Comparison of ENCODE assay signal across 36 cellular contexts in the genomic region with DNA sequence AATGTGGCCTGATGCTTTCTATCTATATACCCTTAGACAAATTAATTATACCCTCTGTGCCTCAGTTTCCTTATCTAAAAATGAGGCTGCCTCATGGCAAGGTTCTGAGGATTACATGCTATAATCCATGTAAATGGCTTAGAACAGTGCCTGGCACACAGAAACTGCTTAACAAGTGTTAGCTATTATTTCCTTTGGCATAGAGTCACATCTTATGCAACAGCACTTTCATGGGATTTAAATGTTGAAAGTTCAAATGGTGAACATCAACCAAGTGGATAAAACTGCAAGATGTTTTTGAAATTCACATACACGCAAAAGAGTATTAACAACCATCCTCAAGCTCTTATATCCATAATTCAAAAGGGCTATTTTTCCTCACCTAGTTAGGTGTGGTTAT.
DNase-seq lines count a peak whose midpoint lies in the region; ATAC-seq, FAIRE-seq and TF ChIP-seq lines count a peak whose summit lies in the region.
"Had no signal": no experiment of that assay in that cellular context is flagged by ENCODE, and none has a peak within 500 bp of the region (broad histone marks: within the 10 kb centered on the region; RNA-seq: fewer than 3 reads in every experiment).

No MANE protein-coding gene starts in this region.

- WGBS in liver, result 44% methylated on average over 1 of the region's 1 CpG
- WGBS in HepG2 (ENCODE audit: low lambda C conversion rate), result 73% methylated on average over 1 of the region's 1 CpG
- 8% methylated on average over 1 of the region's 1 CpG for WGBS in right lobe of liver (ENCODE audit: insufficient coverage, low coverage, low lambda C conversion rate, missing lambda C conversion rate)
- WGBS in endodermal cell (ENCODE audit: insufficient coverage in 1 of 2, insufficient read length in 1 of 2), 2 experiments, result 100% methylated on average over 1 of the region's 1 CpG; no CpG with 5 or more reads in 1 of the 2 experiments
- 80 to 83% methylated on average over 1 of the region's 1 CpG for whole genome bisulfite sequencing in transverse colon (ENCODE audit: low coverage in 1 of 2), 2 donors

- no peak overlapping the region for H3K4me2 ChIP-seq in HepG2 (ENCODE audit: low read depth, low read length)
- H3K4me2 ChIP-seq: BLaER1 treated with 17β-estradiol and CSF1 and Interleukin-3, amounts not matched to agents 10 nM and 100 nM; PC-9 had no signal

- H3K9me3 ChIP-seq in liver (ENCODE audit: control insufficient read depth in 4 of 4, low read length in 3 of 4), result peaks cover 0 to 1% (median 0%) of the 10 kb centered on the region in 4 donors
- peaks cover 6% of the 10 kb centered on the region; the same call in 1 of the 2 replicates for H3K9me3 ChIP-seq in HepG2 (ENCODE audit: low read length)
- H3K9me3 ChIP-seq in right lobe of liver, result no peaks in the 10 kb centered on the region
- H3K9me3 ChIP-seq in endodermal cell (ENCODE audit: control insufficient read depth, low read length), result peaks cover 6% of the 10 kb centered on the region
- no peaks in the 10 kb centered on the region for H3K9me3 ChIP-seq in transverse colon
- H3K9me3 ChIP-seq: MG63 had no signal

- no peak overlapping the region for H3K9ac ChIP-seq in liver (ENCODE audit: low read depth in 1 of 2, low read length in 2 of 2)
- no peak overlapping the region for H3K9ac ChIP-seq in HepG2 (ENCODE audit: insufficient read depth, low read depth, low read length)
- no peak overlapping the region for H3K9ac ChIP-seq in endodermal cell (ENCODE audit: extremely low read depth, low read length, poor library complexity, severe bottlenecking)
- H3K9ac ChIP-seq: BLaER1 treated with 17β-estradiol and CSF1 and Interleukin-3, amounts not matched to agents 10 nM and 100 nM had no signal

- POLR2A ChIA-PET in HepG2 (lab: Yijun Ruan, JAX), result no interaction called here
- POLR2A ChIA-PET in naive thymus-derived CD8-positive, alpha-beta T cell (lab: Charles Lee), result no interaction called here

- no peaks in the 10 kb centered on the region for H4K20me1 ChIP-seq in HepG2 (ENCODE audit: insufficient read depth, low read length)
- H4K20me1 ChIP-seq: BLaER1 treated with 17β-estradiol and CSF1 and Interleukin-3, amounts not matched to agents 10 nM and 100 nM had no signal

- H3K27ac Mint-ChIP-seq in naive thymus-derived CD8-positive, alpha-beta T cell, result no peak overlapping the region
- H3K27ac Mint-ChIP-seq in endodermal cell, result no peak overlapping the region
- H3K27ac Mint-ChIP-seq: activated T-helper 1 cell treated with anti-CD3 and anti-CD28 coated beads, Interleukin-12 subunit alpha, Interleukin-12 subunit beta, Interleukin-2, Interleukin-4 antibody, amounts not matched to agents 30 ng/mL and 10 ng/mL and 1 ng/mL, durations not matched to agents 14 hours and 24 hours and 36 hours; WTC11 had no signal

- intact Hi-C loops in HepG2 (cut with micrococcal nuclease; ENCODE audit: unreplicated experiment), result no loop called here
- intact Hi-C loops in right lobe of liver (cut with DNase I), result no loop called here
- intact Hi-C loops in transverse colon (cut with DNase I; ENCODE audit: low total_unique reads), result no loop called here

- H3K4me3 ChIP-seq in liver (ENCODE audit: low read depth in 1 of 3, low read length in 3 of 3) (no peak overlapping the region), HepG2 (replicated peaks in 1 of 3; ENCODE audit: insufficient read depth in 1 of 3, low read depth in 2 of 3, low read length in 3 of 3) (no peak overlapping the region), fibroblast of pulmonary artery (replicated peaks; ENCODE audit: low read depth, low read length) (no peak overlapping the region), right lobe of liver (no peak overlapping the region), endodermal cell (ENCODE audit: low read length) (no peak overlapping the region), transverse colon (no peak overlapping the region)
- H3K4me3 ChIP-seq: BLaER1 treated with 17β-estradiol and CSF1 and Interleukin-3, amounts not matched to agents 10 nM and 100 nM; dorsolateral prefrontal cortex; lung; MG63; PC-9; skin epidermis had no signal

- H3K27me3 Mint-ChIP-seq in naive thymus-derived CD8-positive, alpha-beta T cell, result peaks cover 0 to 2% (median 0%) of the 10 kb centered on the region in 5 donors
- no peaks in the 10 kb centered on the region for H3K27me3 Mint-ChIP-seq in endodermal cell (ENCODE audit: insufficient read depth)
- H3K27me3 Mint-ChIP-seq: central memory CD8-positive, alpha-beta T cell had no signal

- H3K4me1 ChIP-seq in liver (ENCODE audit: control insufficient read depth in 4 of 4, insufficient read depth in 4 of 4, low read length in 3 of 4) (no peaks in the 10 kb centered on the region), HepG2 (ENCODE audit: insufficient read depth, low read length) (no peaks in the 10 kb centered on the region), right lobe of liver (peaks cover 0 to 10% (median 0%) of the 10 kb centered on the region in 4 donors), endodermal cell (ENCODE audit: control insufficient read depth, insufficient read depth, low read length) (no peaks in the 10 kb centered on the region), transverse colon (peaks cover 0 to 3% (median 0%) of the 10 kb centered on the region in 4 donors)
- H3K4me1 ChIP-seq: Caco-2 had no signal

- ATAC-seq in HepG2 (no peak), right lobe of liver (peak; percentile 54 to 90 (median 60))
- ATAC-seq in naive thymus-derived CD8-positive, alpha-beta T cell, result no peak
- ATAC-seq: WTC11 had no signal

- no peaks in the 10 kb centered on the region for H3K79me2 ChIP-seq in HepG2 (ENCODE audit: insufficient read depth, low read length)

- TF ChIP-seq RAD21 in liver (IDR thresholded peaks at IDR 0.05), result peak; percentile 17 to 32
- no peak for TF ChIP-seq RAD21 in HepG2 (CRISPR knock-in tag; IDR thresholded peaks at IDR 0.05)

- TF ChIP-seq CTCF in liver (IDR thresholded peaks at IDR 0.05; ENCODE audit: low read depth, low read length, missing input control) (no peak), HepG2 (CRISPR knock-in tag; IDR thresholded peaks at IDR 0.05) (no peak), fibroblast of pulmonary artery (IDR thresholded peaks at IDR 0.05; ENCODE audit: low read length, missing control alignments) (no peak), right lobe of liver (IDR thresholded peaks at IDR 0.05) (no peak), endodermal cell (conservative IDR thresholded peaks at IDR 0.05) (no peak), transverse colon (IDR thresholded peaks at IDR 0.05) (no peak)

- no peak for FAIRE-seq in HepG2 (lab: Jason Lieb, UNC)
- FAIRE-seq: A204.1, endothelial cell of umbilical vein, GM12891, islet of Langerhans had no signal

- H3K9me3 Mint-ChIP-seq in naive thymus-derived CD8-positive, alpha-beta T cell, result peaks cover 0 to 14% (median 3%) of the 10 kb centered on the region in 9 donors
- no peaks in the 10 kb centered on the region for H3K9me3 Mint-ChIP-seq in endodermal cell

- TF ChIP-seq POLR2A in HepG2 (IDR thresholded peaks at IDR 0.05; ENCODE audit: insufficient read depth in 1 of 2, low read depth in 2 of 2, low read length in 2 of 2), result no peak
- no peak for TF ChIP-seq POLR2A in right lobe of liver (IDR thresholded peaks at IDR 0.05)
- TF ChIP-seq POLR2A in transverse colon (IDR thresholded peaks at IDR 0.05), result no peak

- H2AFZ ChIP-seq in HepG2 (ENCODE audit: low read length), result no peak overlapping the region
- H2AFZ ChIP-seq: PC-9 had no signal

- H3K4me1 Mint-ChIP-seq in naive thymus-derived CD8-positive, alpha-beta T cell, result no peaks in the 10 kb centered on the region
- H3K4me1 Mint-ChIP-seq in endodermal cell, result no peaks in the 10 kb centered on the region
- H3K4me1 Mint-ChIP-seq: central memory CD8-positive, alpha-beta T cell; neural crest cell had no signal

- DNase-seq in HepG2 (ENCODE audit: low spot score), result no peak
- peak; percentile 64 for DNase-seq in fibroblast of pulmonary artery (ENCODE audit: low read depth)
- DNase-seq in right lobe of liver, result no peak
- no peak for DNase-seq in naive thymus-derived CD8-positive, alpha-beta T cell
- DNase-seq in endodermal cell, result no peak
- no peak for DNase-seq in transverse colon
- no peak for DNase-seq in HuH-7 (ENCODE audit: low spot score)
- DNase-seq: activated CD4-positive, alpha-beta T cell treated with anti-CD3 and anti-CD28 coated beads, Interleukin-2, amount 50 U/mL, for 1 hour; activated naive CD4-positive, alpha-beta T cell treated with anti-CD3 and anti-CD28 coated beads, Interleukin-2, amount 50 U/mL, for 16 hours; anterior cingulate cortex; Caco-2; DND-41; dorsolateral prefrontal cortex; foreskin melanocyte; HCEC 1CT; hypothalamus; MG63; NCI-H1417 treated with DMSO at 0.1 percent for 48 hours; NCI-H2081 treated with DMSO at 0.1 percent for 48 hours; PC-9; posterior cingulate gyrus; SHP77 treated with DMSO at 0.1 percent for 48 hours; SW 1271; T1000 had no signal

- no TSS peak for BruUV-seq in HepG2 (replicated peaks; lab: Mats Ljungman, UMichigan)

- no peaks in the 10 kb centered on the region for H3K36me3 Mint-ChIP-seq in naive thymus-derived CD8-positive, alpha-beta T cell
- H3K36me3 Mint-ChIP-seq in endodermal cell (ENCODE audit: low read depth), result no peaks in the 10 kb centered on the region
- H3K36me3 Mint-ChIP-seq: WTC11 had no signal

- CTCF ChIA-PET in HepG2 (lab: Yijun Ruan, JAX; ENCODE audit: low intra/inter-chr PET ratio, low total read pairs), result no interaction called here

- no peaks in the 10 kb centered on the region for H3K36me3 ChIP-seq in liver (ENCODE audit: control insufficient read depth in 4 of 4, insufficient read depth in 3 of 4, low read depth in 1 of 4, low read length in 3 of 4)
- H3K36me3 ChIP-seq in HepG2 (replicated peaks in 1 of 2; ENCODE audit: control insufficient read depth in 1 of 2, insufficient read depth in 2 of 2, low read length in 2 of 2), result no peaks in the 10 kb centered on the region
- no peaks in the 10 kb centered on the region for H3K36me3 ChIP-seq in right lobe of liver
- H3K36me3 ChIP-seq in endodermal cell (ENCODE audit: control insufficient read depth, insufficient read depth, low read length), result no peaks in the 10 kb centered on the region
- H3K36me3 ChIP-seq in transverse colon, result no peaks in the 10 kb centered on the region
- H3K36me3 ChIP-seq: BLaER1 treated with 17β-estradiol and CSF1 and Interleukin-3, amounts not matched to agents 10 nM and 100 nM; MG63 had no signal

- H3K4me3 Mint-ChIP-seq in naive thymus-derived CD8-positive, alpha-beta T cell, result no peak overlapping the region
- H3K4me3 Mint-ChIP-seq in endodermal cell, result no peak overlapping the region
- H3K4me3 Mint-ChIP-seq: activated T-helper 1 cell treated with anti-CD3 and anti-CD28 coated beads, Interleukin-12 subunit alpha, Interleukin-12 subunit beta, Interleukin-2, Interleukin-4 antibody, amounts not matched to agents 30 ng/mL and 10 ng/mL and 1 ng/mL, durations not matched to agents 14 hours and 24 hours and 36 hours; central memory CD8-positive, alpha-beta T cell; neural crest cell; WTC11 had no signal

- H3K27ac ChIP-seq in liver (ENCODE audit: low read depth in 1 of 2, low read length in 2 of 2) (no peak overlapping the region), HepG2 (ENCODE audit: extremely low read length, insufficient read depth, low read length) (no peak overlapping the region), right lobe of liver (no peak overlapping the region), endodermal cell (ENCODE audit: low read depth, low read length) (no peak overlapping the region), transverse colon (no peak overlapping the region)
- H3K27ac ChIP-seq: BLaER1 treated with 17β-estradiol and CSF1 and Interleukin-3, amounts not matched to agents 10 nM and 100 nM; dorsolateral prefrontal cortex; PC-9 had no signal

- no peak for TF ChIP-seq EP300 in HepG2 (IDR thresholded peaks at IDR 0.05; ENCODE audit: low read depth in 2 of 2, low read length in 2 of 2)
- no peak for TF ChIP-seq EP300 in HepG2 (CRISPR knock-in tag; IDR thresholded peaks at IDR 0.05; ENCODE audit: borderline replicate concordance)
- no peak for TF ChIP-seq EP300 in transverse colon (IDR thresholded peaks at IDR 0.05; ENCODE audit: low read depth)

- no peaks in the 10 kb centered on the region for H3K27me3 ChIP-seq in liver (ENCODE audit: control insufficient read depth in 4 of 4, insufficient read depth in 4 of 4, low read length in 3 of 4)
- no peaks in the 10 kb centered on the region; a peak in 2 of 5 replicates for H3K27me3 ChIP-seq in HepG2 (ENCODE audit: control insufficient read depth in 1 of 2, insufficient read depth in 2 of 2, low read length in 2 of 2)
- no peaks in the 10 kb centered on the region for H3K27me3 ChIP-seq in right lobe of liver
- H3K27me3 ChIP-seq in endodermal cell (ENCODE audit: control insufficient read depth, insufficient read depth, low read length, poor library complexity, severe bottlenecking), result no peaks in the 10 kb centered on the region
- no peaks in the 10 kb centered on the region for H3K27me3 ChIP-seq in transverse colon
- H3K27me3 ChIP-seq: BLaER1 treated with 17β-estradiol and CSF1 and Interleukin-3, amounts not matched to agents 10 nM and 100 nM; dorsolateral prefrontal cortex; MG63 had no signal

- in situ Hi-C loops in HepG2 (cut with HindIII; ENCODE audit: extremely low pct_ligation_motif_present, low pct_unique_long_range_greater_than_20kb) (no loop called here), transverse colon (cut with MboI; ENCODE audit: low pct_ligation_motif_present in 1 of 4, low pct_unique_long_range_greater_than_20kb in 1 of 4, low sequenced_read_pairs in 3 of 4) (no loop called here)

Comparison
In these comparisons a context has a peak if more than half of its experiments do, and no peak if none do; other contexts are left out.
1. ATAC-seq: peak in right lobe of liver (4 of 4); none in HepG2 (single experiment) and naive thymus-derived CD8-positive, alpha-beta T cell (0 of 2).